Comparison of ENCODE assay signal across 8 cellular contexts in genomic region chr10:80498833-80499671, GRCh38. TPM values are rescaled to one million over a fixed set of nuclear protein-coding genes. Genes with fewer than 3 reads are reported as not detected.
DNase-seq lines count a peak whose midpoint lies in the region; ATAC-seq and TF ChIP-seq lines count a peak whose summit lies in the region.

No MANE protein-coding gene starts in this region.

- H3K36me3 Mint-ChIP-seq in activated naive CD4-positive, alpha-beta T cell treated with anti-CD3 and anti-CD28 coated beads for 36 hours (ENCODE audit: low read depth) = peaks cover 27% of the 10 kb centered on the region
- H3K36me3 Mint-ChIP-seq in type B pancreatic cell = peaks cover 33% of the 10 kb centered on the region

- CTCF ChIA-PET in activated naive CD4-positive, alpha-beta T cell treated with anti-CD3 and anti-CD28 coated beads for 36 hours (lab: Charles Lee) = interaction anchor here (0.6 to 21.2 kb wide), 8 partner anchors 10 to 122 kb away, joined by 3 to 916 read pairs (median 8); partner anchors contain the start of gene TSPAN14

- no peaks in the 10 kb centered on the region for H3K27me3 Mint-ChIP-seq in activated naive CD4-positive, alpha-beta T cell treated with anti-CD3 and anti-CD28 coated beads for 36 hours (ENCODE audit: low read depth)
- H3K27me3 Mint-ChIP-seq in type B pancreatic cell = no peaks in the 10 kb centered on the region

- H3K27ac Mint-ChIP-seq in activated naive CD4-positive, alpha-beta T cell treated with anti-CD3 and anti-CD28 coated beads for 36 hours = peak overlapping the region; percentile 97
- peak overlapping the region; percentile 90 for H3K27ac Mint-ChIP-seq in type B pancreatic cell

- H3K9me3 Mint-ChIP-seq in activated naive CD4-positive, alpha-beta T cell treated with anti-CD3 and anti-CD28 coated beads for 36 hours = peaks cover 9% of the 10 kb centered on the region
- no peaks in the 10 kb centered on the region for H3K9me3 Mint-ChIP-seq in type B pancreatic cell

- H3K4me1 Mint-ChIP-seq in activated naive CD4-positive, alpha-beta T cell treated with anti-CD3 and anti-CD28 coated beads for 36 hours (ENCODE audit: low read depth) = peaks cover 99% of the 10 kb centered on the region
- peaks cover 63% of the 10 kb centered on the region for H3K4me1 Mint-ChIP-seq in type B pancreatic cell (ENCODE audit: unreplicated experiment)

- ATAC-seq in GM18868 (IDR thresholded peaks at IDR 0.05; ENCODE audit: unreplicated experiment) (peak; percentile 22), omental fat pad (ENCODE audit: low FRiP score) (peak; percentile 95), GM21723 (IDR thresholded peaks at IDR 0.05; ENCODE audit: unreplicated experiment) (no peak)

- no peak for TF ChIP-seq CTCF in omental fat pad (IDR thresholded peaks at IDR 0.05)
- TF ChIP-seq CTCF in type B pancreatic cell (conservative IDR thresholded peaks at IDR 0.05) = no peak

- peak overlapping the region; percentile 53 for H3K4me3 Mint-ChIP-seq in activated naive CD4-positive, alpha-beta T cell treated with anti-CD3 and anti-CD28 coated beads for 36 hours
- peak overlapping the region; percentile 22 for H3K4me3 Mint-ChIP-seq in type B pancreatic cell

- DNase-seq in OCI-M1 (lab: John Stamatoyannopoulos, UW) = peak; percentile 95
- peak; percentile 86 for DNase-seq in activated naive CD4-positive, alpha-beta T cell treated with anti-CD3 and anti-CD28 coated beads for 36 hours
- DNase-seq in foreskin melanocyte = peak; percentile 93
- peak; percentile 97 for DNase-seq in omental fat pad (ENCODE audit: low spot score)
- DNase-seq in type B pancreatic cell (ENCODE audit: extremely low spot score, unreplicated experiment) = no peak
- no peak for DNase-seq in NCI-H2227 treated with DMSO at 0.1 percent for 48 hours (lab: John Stamatoyannopoulos, UW)

- intact Hi-C loops in activated naive CD4-positive, alpha-beta T cell treated with anti-CD3 and anti-CD28 coated beads for 36 hours (cut with micrococcal nuclease) = loop anchor here (1.0 kb wide), 1 partner anchor 40 kb away; no protein-coding TSS in a partner anchor

RNA-seq across cellular contexts. Expression of gene SH2D4B, which starts 38.6 kb away (rescaled TPM):
- total RNA-seq in activated naive CD4-positive, alpha-beta T cell treated with anti-CD3 and anti-CD28 coated beads for 36 hours = under 1 TPM; 0.05 to 0.10 TPM
- total RNA-seq in omental fat pad = under 1 TPM in 1 of 4 donors, not detected in 3; 0.13 TPM
- total RNA-seq in type B pancreatic cell (ENCODE audit: low replicate concordance) = 0.07 and 0.10 TPM in 2 replicates

RNA-seq across cellular contexts. Expression of gene TSPAN14, which starts 44.9 kb away (rescaled TPM):
- 10 to 100 TPM; 33.5 to 35.5 TPM for total RNA-seq in activated naive CD4-positive, alpha-beta T cell treated with anti-CD3 and anti-CD28 coated beads for 36 hours
- total RNA-seq in omental fat pad (100 to 1,000 TPM in 2 of 4 donors, 10 to 100 TPM in 2; 42.4 to 114 (median 91.6) TPM), type B pancreatic cell (ENCODE audit: low replicate concordance) (111 and 159 TPM in 2 replicates)

Comparison
In these comparisons a context has a peak if more than half of its experiments do, and no peak if none do; other contexts are left out.
1. DNase-seq: peak in OCI-M1 (single experiment), activated naive CD4-positive, alpha-beta T cell treated with anti-CD3 and anti-CD28 coated beads for 36 hours (single experiment), foreskin melanocyte (single experiment) and omental fat pad (single experiment); none in type B pancreatic cell (single experiment) and NCI-H2227 treated with DMSO at 0.1 percent for 48 hours (single experiment).